Comparison of ENCODE assay signal across 2 cellular contexts in genomic region chr3:12170207-12170606, GRCh38.
TF ChIP-seq lines count a peak whose summit lies in the region.

No MANE protein-coding gene starts in this region.

TF ChIP-seq in K562, 482 proteins besides CTCF, POLR2A, EP300 and RAD21:
- no peak for TF ChIP-seq CREB5 (CRISPR knock-in tag; IDR thresholded peaks at IDR 0.05)
- no peak for TF ChIP-seq PML (IDR thresholded peaks at IDR 0.05; ENCODE audit: low read length)
- no peak for TF ChIP-seq PREB (CRISPR knock-in tag; IDR thresholded peaks at IDR 0.05)
- peak; percentile 71; the same call in 1 of the 2 replicates for TF ChIP-seq PKNOX1 (IDR thresholded peaks at IDR 0.05)
- no peak for TF ChIP-seq ZBTB26 (CRISPR knock-in tag; IDR thresholded peaks at IDR 0.05)
- no peak for TF ChIP-seq SMAD3 (CRISPR knock-in tag; conservative IDR thresholded peaks at IDR 0.05)
- no peak for TF ChIP-seq ZNF707 (CRISPR knock-in tag; conservative IDR thresholded peaks at IDR 0.05)
- TF ChIP-seq JUND (IDR thresholded peaks at IDR 0.05; ENCODE audit: borderline replicate concordance, low read depth, low read length): no peak; the same call in 1 of the 2 replicates
- 0 out of 3 replicates have a peak, but pooled peaks have one; percentile 27 for TF ChIP-seq JUND (tag; IDR thresholded peaks at IDR 0.05; ENCODE audit: borderline replicate concordance, low read depth, low read length)
- peak; percentile 43 for TF ChIP-seq MAFG (tag; conservative IDR thresholded peaks at IDR 0.05)
- TF ChIP-seq MECOM (CRISPR knock-in tag; IDR thresholded peaks at IDR 0.05): no peak
- TF ChIP-seq STAT5A (IDR thresholded peaks at IDR 0.05; ENCODE audit: borderline replicate concordance, low read length): no peak
- TF ChIP-seq MAFF (IDR thresholded peaks at IDR 0.05; ENCODE audit: low read length): peak; percentile 37; the same call in 1 of the 2 replicates
- peak; percentile 51 for TF ChIP-seq NFE2 (IDR thresholded peaks at IDR 0.05; ENCODE audit: low read depth)
- no peak for TF ChIP-seq MCM7 (IDR thresholded peaks at IDR 0.05)
- peak; percentile 80 for TF ChIP-seq FOSL1 (tag; conservative IDR thresholded peaks at IDR 0.05)
- TF ChIP-seq C11orf30 (IDR thresholded peaks at IDR 0.05; ENCODE audit: low read depth): peak; percentile 19; the same call in 1 of the 2 replicates
- TF ChIP-seq SRSF3 (IDR thresholded peaks at IDR 0.05; ENCODE audit: insufficient read depth, low read length): no peak
- TF ChIP-seq HOXB6 (CRISPR knock-in tag; IDR thresholded peaks at IDR 0.05; ENCODE audit: borderline replicate concordance): no peak
- peak; percentile 3; the same call in 1 of the 2 replicates for TF ChIP-seq MAFK (IDR thresholded peaks at IDR 0.05; ENCODE audit: low read length)
- no peak for TF ChIP-seq ERF (CRISPR knock-in tag; IDR thresholded peaks at IDR 0.05)
- no peak for TF ChIP-seq RBM25 (IDR thresholded peaks at IDR 0.05; ENCODE audit: low read depth, low read length, severe bottlenecking)
- TF ChIP-seq GTF2F1 (IDR thresholded peaks at IDR 0.05; ENCODE audit: low read depth, low read length): no peak

TF ChIP-seq in HepG2, 621 proteins besides CTCF, POLR2A, EP300 and RAD21:
- TF ChIP-seq ZSCAN21 (CRISPR knock-in tag; IDR thresholded peaks at IDR 0.05; ENCODE audit: borderline replicate concordance): no peak
- TF ChIP-seq ZNF383 (CRISPR knock-in tag; IDR thresholded peaks at IDR 0.05; ENCODE audit: borderline replicate concordance): no peak
- TF ChIP-seq STAG1 (CRISPR knock-in tag; IDR thresholded peaks at IDR 0.05): no peak
- TF ChIP-seq ZNF207 (IDR thresholded peaks at IDR 0.05; ENCODE audit: borderline replicate concordance): no peak
